Comparison of ENCODE assay signal across 7 cellular contexts in the genomic region with DNA sequence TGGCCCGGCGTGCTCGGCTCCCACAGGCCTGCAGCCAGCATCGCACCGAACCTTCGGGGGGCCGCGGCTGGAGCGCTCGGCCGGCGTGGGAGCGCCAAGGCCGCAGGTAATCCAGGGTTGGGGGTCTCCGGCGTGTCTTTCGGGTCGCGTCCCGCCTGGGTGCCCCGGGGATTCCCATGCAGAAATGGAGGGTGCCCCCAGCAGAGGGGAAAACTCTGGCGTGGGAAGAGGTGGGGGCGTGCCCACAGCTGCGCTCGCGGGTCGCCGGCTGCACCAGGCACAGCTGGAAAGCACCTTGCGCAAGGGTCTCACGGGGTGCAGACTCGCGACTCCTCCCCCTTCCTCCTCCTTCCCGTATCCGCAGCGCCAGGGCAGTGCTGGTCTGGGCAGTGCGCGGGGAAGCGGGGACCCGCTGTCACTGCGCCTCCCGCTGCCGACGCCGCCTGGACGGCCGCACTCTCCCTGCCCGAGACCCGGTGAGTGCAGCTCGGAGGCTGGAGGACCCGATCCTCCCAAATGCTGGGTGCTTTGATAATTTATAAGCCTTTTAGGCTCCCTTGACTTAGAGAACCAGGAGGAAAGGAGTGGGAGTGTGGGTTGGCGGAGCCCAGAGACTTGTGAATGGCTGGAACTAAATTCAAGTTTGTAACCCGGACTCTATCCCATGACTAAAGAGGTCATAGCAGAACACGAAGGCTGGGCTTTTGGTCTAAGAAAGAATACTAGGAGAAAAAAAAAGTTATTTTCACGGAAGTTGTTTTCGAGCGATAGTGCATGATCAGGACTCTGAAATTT. TPM values are rescaled to one million over a fixed set of nuclear protein-coding genes. Genes with fewer than 3 reads are reported as not detected.
A peak's percentile ranks its signal among the peaks of the same experiment; 100 is the strongest.
DNase-seq lines count a peak whose midpoint lies in the region; ATAC-seq and TF ChIP-seq lines count a peak whose summit lies in the region.

No MANE protein-coding gene starts in this region.

- peak overlapping the region; percentile 90 to 95 for H3K4me3 Mint-ChIP-seq in effector memory CD8-positive, alpha-beta T cell

- TF ChIP-seq POLR2A in GM18505 (IDR thresholded peaks at IDR 0.05; ENCODE audit: borderline replicate concordance, extremely low read depth, insufficient read depth, insufficient read length), result peak; percentile 71

- H2BK15ac ChIP-seq in mesenchymal stem cell (ENCODE audit: low read depth, poor library complexity, severe bottlenecking), result no peak overlapping the region

- peak overlapping the region; percentile 94 for H3K9ac ChIP-seq in mesenchymal stem cell (ENCODE audit: low read length)

- ATAC-seq in GM18505 (IDR thresholded peaks at IDR 0.05; ENCODE audit: unreplicated experiment) (peak; percentile 42), HG02678 (IDR thresholded peaks at IDR 0.05; ENCODE audit: unreplicated experiment) (peak; percentile 53)
- peak; percentile 54 for ATAC-seq in effector memory CD8-positive, alpha-beta T cell (replicated peaks)

- H2BK120ac ChIP-seq in mesenchymal stem cell (ENCODE audit: low read depth, low read length), result peak overlapping the region; percentile 36

- H4K91ac ChIP-seq in mesenchymal stem cell (ENCODE audit: low read length), result peak overlapping the region; percentile 25

- H2AK5ac ChIP-seq in mesenchymal stem cell (ENCODE audit: low read length, severe bottlenecking), result no peak overlapping the region

- peak overlapping the region in 1 of 2 experiments; percentile 21 for H2BK12ac ChIP-seq in mesenchymal stem cell (ENCODE audit: low read length in 2 of 2)

- peak overlapping the region; percentile 65 for H3K27ac ChIP-seq in mesenchymal stem cell (ENCODE audit: low read length, poor library complexity, severe bottlenecking)

- H3K27ac Mint-ChIP-seq in effector memory CD8-positive, alpha-beta T cell, result peak overlapping the region; percentile 90 to 95

- H3K23ac ChIP-seq in mesenchymal stem cell (ENCODE audit: low read length in 2 of 2), result peak overlapping the region in 1 of 2 experiments; percentile 60

- H3K14ac ChIP-seq in mesenchymal stem cell (ENCODE audit: low read length in 2 of 2), result peak overlapping the region in 1 of 2 experiments; percentile 92

- no peaks in the 10 kb centered on the region for H3K9me3 Mint-ChIP-seq in effector memory CD8-positive, alpha-beta T cell

- peaks cover 0 to 18% of the 10 kb centered on the region in 2 experiments for H3K36me3 ChIP-seq in mesenchymal stem cell (ENCODE audit: control insufficient read depth in 1 of 2, insufficient read depth in 2 of 2, low read depth in 1 of 2, low read length in 2 of 2)

- H3K27me3 ChIP-seq in mesenchymal stem cell (ENCODE audit: control insufficient read depth in 1 of 2, insufficient read depth in 1 of 2, low read length in 2 of 2), result no peaks in the 10 kb centered on the region

- no peak overlapping the region for H2BK5ac ChIP-seq in mesenchymal stem cell (ENCODE audit: low read depth, low read length, poor library complexity, severe bottlenecking)

- H3K4me1 ChIP-seq in mesenchymal stem cell (ENCODE audit: control insufficient read depth, insufficient read depth, low read depth, low read length), result peaks cover 11% of the 10 kb centered on the region

- peaks cover 39 to 44% of the 10 kb centered on the region in 2 donors for H3K4me1 Mint-ChIP-seq in effector memory CD8-positive, alpha-beta T cell (ENCODE audit: low read depth in 2 of 2)

- H3K4ac ChIP-seq in mesenchymal stem cell (ENCODE audit: low read depth in 1 of 2, low read length in 2 of 2), result peak overlapping the region in 1 of 2 experiments; percentile 40

- H3K9me3 ChIP-seq in mesenchymal stem cell (ENCODE audit: control insufficient read depth, low read length), result no peaks in the 10 kb centered on the region

- peak overlapping the region; percentile 54 for H2AFZ ChIP-seq in mesenchymal stem cell (ENCODE audit: low read depth, low read length)

- peak overlapping the region; percentile 83 for H3K4me3 ChIP-seq in mesenchymal stem cell (ENCODE audit: insufficient read depth in 1 of 2, low read depth in 1 of 2, low read length in 2 of 2)

- H3K4me2 ChIP-seq in mesenchymal stem cell (ENCODE audit: low read length, poor library complexity, severe bottlenecking), result peak overlapping the region; percentile 96

- no peaks in the 10 kb centered on the region for H3K27me3 Mint-ChIP-seq in effector memory CD8-positive, alpha-beta T cell

- H3K36me3 Mint-ChIP-seq in effector memory CD8-positive, alpha-beta T cell (ENCODE audit: insufficient read depth), result peaks cover 71% of the 10 kb centered on the region

- DNase-seq in NCI-H460 (ENCODE audit: extremely low read depth, low read depth) (peak; percentile 77), mesenchymal stem cell (peak; percentile 95)
- peak; percentile 84 for DNase-seq in activated CD8-positive, alpha-beta memory T cell treated with anti-CD3 and anti-CD28 coated beads for 24 hours
- peak; percentile 53 to 58 (median 56) for DNase-seq in effector memory CD8-positive, alpha-beta T cell
- peak; percentile 64 for DNase-seq in stimulated activated CD8-positive, alpha-beta memory T cell treated with anti-CD3 and anti-CD28 coated beads, Interleukin-4, amount 100 ng/mL, for 24 hours (ENCODE audit: low read depth)

- H3K79me1 ChIP-seq in mesenchymal stem cell (replicated peaks; ENCODE audit: low read length, poor library complexity, severe bottlenecking), result peaks cover 6% of the 10 kb centered on the region

- H3K18ac ChIP-seq in mesenchymal stem cell (ENCODE audit: low read depth in 1 of 2, low read length in 2 of 2), result peak overlapping the region; percentile 81 to 84

- under 1% methylated on average over 56 of the region's 56 CpGs for WGBS in mesenchymal stem cell

- peak overlapping the region; percentile 61 for H4K8ac ChIP-seq in mesenchymal stem cell (ENCODE audit: low read length)

RNA-seq across cellular contexts. Expression of a gene that starts 0.5 kb away (rescaled TPM):
- total RNA-seq in NCI-H460 (2014; rRNA removed; shearing (Covaris generic)), result 6.0 and 8.0 TPM in 2 replicates
- polyA plus RNA-seq in NCI-H460 (2014; cell fraction: nucleus; rRNA removed), result 10.5 and 13.9 TPM in 2 replicates
- 9.7 TPM for polyA plus RNA-seq in mesenchymal stem cell (2013, experiment 1 of 2)
- 9.5 TPM for polyA plus RNA-seq in mesenchymal stem cell (2013, experiment 2 of 2)

Comparison
In these comparisons a context has a peak if more than half of its experiments do, and no peak if none do; other contexts are left out.
1. Peak in every context shown above with its lines: DNase-seq, ATAC-seq, H3K4me3 ChIP-seq and H3K27ac ChIP-seq.